ENCODE assay signal across 8 cellular contexts in the genomic region with DNA sequence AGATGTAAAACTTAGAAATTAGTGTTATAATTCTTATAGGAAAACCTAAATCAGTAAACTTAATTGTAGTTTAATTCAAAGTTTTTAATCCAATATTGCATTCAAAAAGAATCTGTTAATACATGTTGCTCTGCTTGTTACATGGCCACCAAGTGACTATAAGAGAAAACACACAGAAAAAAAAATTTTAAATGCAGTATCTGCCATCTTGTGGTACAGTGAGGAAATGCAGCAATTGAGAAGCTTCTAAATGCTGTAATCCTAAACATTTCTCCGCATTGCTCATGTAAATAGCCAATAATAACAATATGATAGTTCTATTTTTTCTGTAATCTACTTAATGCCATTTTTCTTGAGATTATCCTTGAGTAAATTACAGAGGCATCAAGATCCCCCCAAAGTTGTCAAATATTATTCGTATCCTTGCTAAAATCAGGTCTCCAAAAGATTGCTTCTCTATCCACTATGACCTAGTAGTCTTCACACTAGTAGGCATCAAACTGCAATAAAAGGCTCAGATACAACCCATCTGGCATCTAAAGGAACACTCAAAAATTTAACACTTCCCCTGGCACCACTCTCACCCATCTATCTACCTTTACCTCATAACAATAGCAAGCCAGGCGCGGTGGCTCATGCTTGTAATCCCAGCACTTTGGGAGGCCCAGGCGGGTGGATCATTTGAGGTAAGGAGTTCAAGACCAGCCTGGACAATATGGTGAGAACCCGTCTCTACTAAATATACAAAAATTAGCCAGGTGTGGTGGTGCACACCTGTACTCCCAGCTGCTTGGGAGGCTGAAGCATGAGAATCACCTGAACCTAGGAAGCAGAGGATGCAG. TPM values are rescaled to one million over a fixed set of nuclear protein-coding genes. Genes with fewer than 3 reads are reported as not detected.
DNase-seq lines count a peak whose midpoint lies in the region; ATAC-seq, FAIRE-seq and TF ChIP-seq lines count a peak whose summit lies in the region.

No MANE protein-coding gene starts in this region.

- CTCF ChIA-PET in SK-N-SH (lab: Yijun Ruan, JAX) = interaction anchor here (0.6 to 2.5 kb wide), 18 partner anchors 9 to 1762 kb away, joined by 3 to 32 read pairs (median 5); partner anchors contain the start of gene HDAC2

- H3K4me2 ChIP-seq in SK-N-SH (no peak overlapping the region), neuronal stem cell (ENCODE audit: insufficient read depth, low read length, poor library complexity, severe bottlenecking) (no peak overlapping the region)

- no peaks in the 10 kb centered on the region; a peak in 1 of 4 replicates for H3K4me1 ChIP-seq in SK-N-SH (ENCODE audit: control insufficient read depth in 1 of 2, insufficient read depth in 2 of 2, low read depth in 1 of 2, low read length in 1 of 2)
- H3K4me1 ChIP-seq in neuronal stem cell (ENCODE audit: control insufficient read depth in 2 of 2, insufficient read depth in 1 of 2, low read depth in 1 of 2, low read length in 2 of 2) = no peaks in the 10 kb centered on the region

- H3K36me3 ChIP-seq in SK-N-SH (replicated peaks in 1 of 2; ENCODE audit: control insufficient read depth in 1 of 2, insufficient read depth in 2 of 2, low read length in 1 of 2) (peaks cover 45 to 59% of the 10 kb centered on the region in 2 experiments), neuronal stem cell (replicated peaks in 1 of 2; ENCODE audit: control insufficient read depth in 2 of 2, insufficient read depth in 2 of 2, low read length in 2 of 2) (peaks cover 2 to 69% of the 10 kb centered on the region in 2 donors)

- H3K23ac ChIP-seq in neuronal stem cell (ENCODE audit: low read depth, low read length, poor library complexity) = no peak overlapping the region

- peak; percentile 76 for FAIRE-seq in GM18507 (lab: Jason Lieb, UNC)

- no peak overlapping the region for H2BK5ac ChIP-seq in neuronal stem cell (ENCODE audit: low read length)

- H3K27me3 ChIP-seq in SK-N-SH (ENCODE audit: insufficient read depth) = no peaks in the 10 kb centered on the region
- no peaks in the 10 kb centered on the region for H3K27me3 ChIP-seq in neuronal stem cell (ENCODE audit: control insufficient read depth in 3 of 3, insufficient read depth in 3 of 3, low read depth in 1 of 3, low read length in 3 of 3)

- H2AFZ ChIP-seq in SK-N-SH (ENCODE audit: low read depth) = no peak overlapping the region
- no peak overlapping the region for H2AFZ ChIP-seq in neuronal stem cell (ENCODE audit: low read length)

- H3K18ac ChIP-seq in neuronal stem cell (ENCODE audit: low read length) = no peak overlapping the region

- H3K9me2 ChIP-seq in SK-N-SH = no peaks in the 10 kb centered on the region

- no peak overlapping the region for H2BK12ac ChIP-seq in neuronal stem cell (ENCODE audit: low read length)

- peak overlapping the region in 1 of 2 experiments; percentile 1; a peak in 1 of 4 replicates for H3K27ac ChIP-seq in SK-N-SH (ENCODE audit: low read depth in 2 of 2, low read length in 1 of 2)
- H3K27ac ChIP-seq in neuronal stem cell (replicated peaks; ENCODE audit: low read length) = no peak overlapping the region

- ATAC-seq in HG02852 (IDR thresholded peaks at IDR 0.05; ENCODE audit: unreplicated experiment) = peak; percentile 85

- TF ChIP-seq CTCF in AG10803 (conservative IDR thresholded peaks at IDR 0.05; ENCODE audit: low read length) (peak; percentile 88), SK-N-SH (IDR thresholded peaks at IDR 0.05) (peak; percentile 87)

- H3K9ac ChIP-seq in SK-N-SH = no peak overlapping the region
- H3K9ac ChIP-seq in neuronal stem cell (ENCODE audit: low read depth, low read length, poor library complexity) = no peak overlapping the region

- no peaks in the 10 kb centered on the region for H3K9me3 ChIP-seq in SK-N-SH
- peaks cover 0 to 7% of the 10 kb centered on the region in 2 donors for H3K9me3 ChIP-seq in neuronal stem cell (replicated peaks in 1 of 2; ENCODE audit: control insufficient read depth in 2 of 2, insufficient read depth in 1 of 2, low read depth in 1 of 2, low read length in 2 of 2)

- no peak overlapping the region for H2BK15ac ChIP-seq in neuronal stem cell (ENCODE audit: low read length)

- TF ChIP-seq EP300 in SK-N-SH (IDR thresholded peaks at IDR 0.05; ENCODE audit: borderline replicate concordance in 1 of 2, low read depth in 1 of 2, low read length in 1 of 2) = no peak

- no peak overlapping the region for H2BK120ac ChIP-seq in neuronal stem cell (ENCODE audit: low read depth, low read length)

- H3K14ac ChIP-seq in neuronal stem cell (ENCODE audit: low read length) = no peak overlapping the region

- peak; percentile 71 for TF ChIP-seq RAD21 in SK-N-SH (IDR thresholded peaks at IDR 0.05; ENCODE audit: low read length)

- H4K91ac ChIP-seq in neuronal stem cell (ENCODE audit: low read depth, low read length, poor library complexity) = no peak overlapping the region

- WGBS in SK-N-SH (ENCODE audit: low lambda C conversion rate) = 91% methylated on average over 6 of the region's 6 CpGs
- no CpG with 5 or more reads among the region's 6 CpGs for WGBS in neuronal stem cell (ENCODE audit: extremely low coverage in 2 of 2, insufficient read length in 2 of 2, insufficient replicate concordance in 1 of 2), 2 donors

- no peak overlapping the region for H4K8ac ChIP-seq in neuronal stem cell (ENCODE audit: low read depth, low read length)

- H3K79me1 ChIP-seq in neuronal stem cell (ENCODE audit: low read depth, low read length) = no peaks in the 10 kb centered on the region

- H4K20me1 ChIP-seq in SK-N-SH (ENCODE audit: insufficient read depth) = no peaks in the 10 kb centered on the region

- peaks cover 28% of the 10 kb centered on the region for H3F3A ChIP-seq in SK-N-SH (replicated peaks; ENCODE audit: insufficient read depth)

- DNase-seq in AG10803 (ENCODE audit: low read depth) (peak; percentile 70), GM18507 (ENCODE audit: extremely low spot score, insufficient read length, low read depth) (peak; percentile 15), NCI-H1092 (lab: John Stamatoyannopoulos, UW) (peak; percentile 4), SK-N-SH (peak; percentile 53), fibroblast of gingiva (ENCODE audit: low read depth) (peak; percentile 54), neuronal stem cell (ENCODE audit: low spot score) (peak; percentile 37)
- no peak for DNase-seq in effector CD4-positive, alpha-beta T cell

- no peak overlapping the region for H3K4me3 ChIP-seq in AG10803 (ENCODE audit: low read length)
- no peak overlapping the region for H3K4me3 ChIP-seq in SK-N-SH (ENCODE audit: low read depth in 2 of 2, low read length in 1 of 2)
- H3K4me3 ChIP-seq in neuronal stem cell (ENCODE audit: low read length in 2 of 2) = no peak overlapping the region

- H3K4ac ChIP-seq in neuronal stem cell (ENCODE audit: low read length) = no peak overlapping the region

- no peaks in the 10 kb centered on the region for H3K79me2 ChIP-seq in SK-N-SH (ENCODE audit: insufficient read depth)

- POLR2A ChIA-PET in SK-N-SH (lab: Yijun Ruan, JAX) = no interaction called here

- no peak overlapping the region for H2AK5ac ChIP-seq in neuronal stem cell (ENCODE audit: low read depth, low read length)

TF ChIP-seq in SK-N-SH, 30 proteins besides CTCF, POLR2A, EP300 and RAD21:
- TF ChIP-seq, protein P1, sequence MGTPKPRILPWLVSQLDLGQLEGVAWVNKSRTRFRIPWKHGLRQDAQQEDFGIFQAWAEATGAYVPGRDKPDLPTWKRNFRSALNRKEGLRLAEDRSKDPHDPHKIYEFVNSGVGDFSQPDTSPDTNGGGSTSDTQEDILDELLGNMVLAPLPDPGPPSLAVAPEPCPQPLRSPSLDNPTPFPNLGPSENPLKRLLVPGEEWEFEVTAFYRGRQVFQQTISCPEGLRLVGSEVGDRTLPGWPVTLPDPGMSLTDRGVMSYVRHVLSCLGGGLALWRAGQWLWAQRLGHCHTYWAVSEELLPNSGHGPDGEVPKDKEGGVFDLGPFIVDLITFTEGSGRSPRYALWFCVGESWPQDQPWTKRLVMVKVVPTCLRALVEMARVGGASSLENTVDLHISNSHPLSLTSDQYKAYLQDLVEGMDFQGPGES (IDR thresholded peaks at IDR 0.05; ENCODE audit: low read depth, low read length) = no peak
- no peak for TF ChIP-seq FOSL2 (IDR thresholded peaks at IDR 0.05; ENCODE audit: borderline replicate concordance, low read depth)
- TF ChIP-seq POLR2AphosphoS5 (IDR thresholded peaks at IDR 0.05; ENCODE audit: low read depth, low read length) = no peak
- TF ChIP-seq YY1 (IDR thresholded peaks at IDR 0.05; ENCODE audit: low read depth) = no peak
- no peak for TF ChIP-seq REST (IDR thresholded peaks at IDR 0.05; ENCODE audit: low read depth, low read length)
- TF ChIP-seq SMC3 (IDR thresholded peaks at IDR 0.05; ENCODE audit: low read depth, low read length) = peak; percentile 47

RNA-seq across cellular contexts. Expression of gene HDAC2, which starts 34.6 kb away (rescaled TPM):
- polyA plus RNA-seq in SK-N-SH (2012; rRNA removed) = 90.4 and 105 TPM in 2 replicates
- polyA plus RNA-seq in SK-N-SH (2012; cell fraction: cytosol; rRNA removed) = 135 and 159 TPM in 2 replicates
- 38.2 and 65.9 TPM in 2 replicates for polyA plus RNA-seq in SK-N-SH (2012; cell fraction: nucleus; rRNA removed)
- polyA plus RNA-seq in neuronal stem cell (2013, experiment 1 of 2) = 237 TPM
- 242 TPM for polyA plus RNA-seq in neuronal stem cell (2013, experiment 2 of 2)
